In genomic region chr15:58957101-58957973, GRCh38 we compare ENCODE assay signal across 8 cellular contexts. TPM values are rescaled to one million over a fixed set of nuclear protein-coding genes. Genes with fewer than 3 reads are reported as not detected.
DNase-seq lines count a peak whose midpoint lies in the region; ATAC-seq and TF ChIP-seq lines count a peak whose summit lies in the region.

No MANE protein-coding gene starts in this region.

- DNase-seq in Caco-2 (peak; percentile 63 to 78), NCI-H1417 treated with DMSO at 0.1 percent for 48 hours (lab: John Stamatoyannopoulos, UW) (peak; percentile 21), SKM-1 (lab: John Stamatoyannopoulos, UW; ENCODE audit: unreplicated experiment) (peak; percentile 56), heart left ventricle (peak in 4 of 5 donors; percentile 31 to 49 (median 38)), sciatic nerve (ENCODE audit: low spot score) (no peak), occipital lobe (lab: John Stamatoyannopoulos, UW) (no peak)
- DNase-seq in activated naive CD4-positive, alpha-beta T cell treated with anti-CD3 and anti-CD28 coated beads, Interleukin-2, amount 10 ng/mL, durations not matched to agents 7 days and 5 days = peak; percentile 76

- WGBS in heart left ventricle, 4 donors = 23 to 34% (median 29%) methylated on average over 8 of the region's 8 CpGs

- no peaks in the 10 kb centered on the region for H3K36me3 Mint-ChIP-seq in Caco-2 (ENCODE audit: insufficient read depth, unreplicated experiment)
- H3K36me3 Mint-ChIP-seq in activated naive CD4-positive, alpha-beta T cell treated with anti-CD3 and anti-CD28 coated beads, Interleukin-2, amount 10 ng/mL, durations not matched to agents 7 days and 5 days = no peaks in the 10 kb centered on the region

- H3K36me3 ChIP-seq in Caco-2 (ENCODE audit: control insufficient read depth, insufficient read depth, low read length) (no peaks in the 10 kb centered on the region), heart left ventricle (no peaks in the 10 kb centered on the region)

- intact Hi-C loops in Caco-2 (cut with micrococcal nuclease; ENCODE audit: unreplicated experiment) = loop anchor here (1.0 kb wide), 1 partner anchor 544 kb away; no protein-coding TSS in a partner anchor
- intact Hi-C loops in heart left ventricle (cut with DNase I) = loop anchor here in 1 of 10 donors (10.0 kb wide), 1 partner anchor 733 kb away; no protein-coding TSS in a partner anchor
- intact Hi-C loops in sciatic nerve (cut with DNase I) = no loop called here

- POLR2A ChIA-PET in Caco-2 (lab: Charles Lee) = no interaction called here

- H3K4me3 ChIP-seq in Caco-2 (ENCODE audit: low read depth, low read length) (no peak overlapping the region), heart left ventricle (no peak overlapping the region)

- BruUV-seq in Caco-2 (replicated peaks; lab: Mats Ljungman, UMichigan) = no TSS peak

- H3K4me1 ChIP-seq in Caco-2 (no peaks in the 10 kb centered on the region), heart left ventricle (peaks cover 0 to 12% (median 0%) of the 10 kb centered on the region in 12 donors)

- H3K27me3 ChIP-seq in Caco-2 (replicated peaks; ENCODE audit: control insufficient read depth, insufficient read depth, low read length) (no peaks in the 10 kb centered on the region), heart left ventricle (no peaks in the 10 kb centered on the region)

- no peak overlapping the region for H3K27ac Mint-ChIP-seq in Caco-2 (ENCODE audit: unreplicated experiment)
- H3K27ac Mint-ChIP-seq in activated naive CD4-positive, alpha-beta T cell treated with anti-CD3 and anti-CD28 coated beads, Interleukin-2, amount 10 ng/mL, durations not matched to agents 7 days and 5 days = no peak overlapping the region

- H3K27me3 Mint-ChIP-seq in Caco-2 (ENCODE audit: insufficient read depth, unreplicated experiment) = no peaks in the 10 kb centered on the region
- H3K27me3 Mint-ChIP-seq in activated naive CD4-positive, alpha-beta T cell treated with anti-CD3 and anti-CD28 coated beads, Interleukin-2, amount 10 ng/mL, durations not matched to agents 7 days and 5 days = peaks cover 4% of the 10 kb centered on the region

- H3K27ac ChIP-seq in heart left ventricle = no peak overlapping the region

- H3K9me3 ChIP-seq in Caco-2 (no peaks in the 10 kb centered on the region), heart left ventricle (no peaks in the 10 kb centered on the region)

- TF ChIP-seq POLR2A in heart left ventricle (IDR thresholded peaks at IDR 0.05) = no peak

- CTCF ChIA-PET in Caco-2 (lab: Charles Lee) = interaction anchor here (0.6 to 1.0 kb wide), 2 partner anchors 455 to 571 kb away, joined by 3 to 4 read pairs; no protein-coding TSS in a partner anchor
- CTCF ChIA-PET in activated naive CD4-positive, alpha-beta T cell treated with anti-CD3 and anti-CD28 coated beads, Interleukin-2, amount 10 ng/mL, durations not matched to agents 7 days and 5 days (lab: Charles Lee) = interaction anchor here (0.6 to 2.7 kb wide), 17 partner anchors 9 to 732 kb away, joined by 3 to 11 read pairs (median 3); no protein-coding TSS in a partner anchor

- ATAC-seq in GM21786 (IDR thresholded peaks at IDR 0.05; ENCODE audit: unreplicated experiment) (peak; percentile 74), heart left ventricle (peak in 3 of 4 donors; percentile 57 to 67 (median 63)), sciatic nerve (peak; percentile 49)

- H3K4me3 Mint-ChIP-seq in Caco-2 (ENCODE audit: unreplicated experiment) = no peak overlapping the region
- H3K4me3 Mint-ChIP-seq in activated naive CD4-positive, alpha-beta T cell treated with anti-CD3 and anti-CD28 coated beads, Interleukin-2, amount 10 ng/mL, durations not matched to agents 7 days and 5 days = no peak overlapping the region

- peak; percentile 82 to 90 for TF ChIP-seq CTCF in Caco-2 (IDR thresholded peaks at IDR 0.05; ENCODE audit: insufficient read depth in 1 of 2, low read depth in 1 of 2, low read length in 1 of 2, severe bottlenecking in 1 of 2, unreplicated experiment in 1 of 2)
- TF ChIP-seq CTCF in heart left ventricle (IDR thresholded peaks at IDR 0.05) = peak; percentile 67 to 85 (median 73)

- no peaks in the 10 kb centered on the region for H3K9me3 Mint-ChIP-seq in Caco-2 (ENCODE audit: unreplicated experiment)
- H3K9me3 Mint-ChIP-seq in activated naive CD4-positive, alpha-beta T cell treated with anti-CD3 and anti-CD28 coated beads, Interleukin-2, amount 10 ng/mL, durations not matched to agents 7 days and 5 days = no peaks in the 10 kb centered on the region

- peaks cover 7% of the 10 kb centered on the region for H3K4me1 Mint-ChIP-seq in Caco-2 (ENCODE audit: low read depth, unreplicated experiment)
- H3K4me1 Mint-ChIP-seq in activated naive CD4-positive, alpha-beta T cell treated with anti-CD3 and anti-CD28 coated beads, Interleukin-2, amount 10 ng/mL, durations not matched to agents 7 days and 5 days = peaks cover 15% of the 10 kb centered on the region

RNA-seq across cellular contexts. Expression of gene SLTM, which starts 23.9 kb away (rescaled TPM):
- total RNA-seq in Caco-2 (2022) = 79.5 and 94.0 TPM in 2 replicates
- total RNA-seq in heart left ventricle = 10 to 100 TPM; 42.0 to 68.2 (median 48.1) TPM
- 10 to 100 TPM; 41.9 to 51.7 TPM for polyA plus RNA-seq in heart left ventricle
- total RNA-seq in sciatic nerve = 120 TPM
- 96.1 TPM for total RNA-seq in occipital lobe

RNA-seq across cellular contexts. Expression of gene RNF111, which starts 30.1 kb away (rescaled TPM):
- total RNA-seq in Caco-2 (2022) (26.1 and 30.5 TPM in 2 replicates), heart left ventricle (10 to 100 TPM; 11.1 to 29.1 (median 22.2) TPM), sciatic nerve (43.6 TPM), occipital lobe (37.1 TPM)
- 10 to 100 TPM in 1 of 2 donors, 1 to 10 TPM in 1; 5.9 to 11.0 TPM for polyA plus RNA-seq in heart left ventricle

Comparison
In these comparisons a context has a peak if more than half of its experiments do, and no peak if none do; other contexts are left out.
1. DNase-seq: peak in Caco-2 (2 of 2), NCI-H1417 treated with DMSO at 0.1 percent for 48 hours (single experiment), SKM-1 (single experiment), activated naive CD4-positive, alpha-beta T cell treated with anti-CD3 and anti-CD28 coated beads, Interleukin-2, amount 10 ng/mL, durations not matched to agents 7 days and 5 days (single experiment) and heart left ventricle (4 of 5); none in sciatic nerve (single experiment) and occipital lobe (single experiment).
2. Peak in every context shown above with its lines, with median percentiles within 50 percentile points of each other: ATAC-seq.